Comparison of ENCODE assay signal across 1 cellular context in the genomic region with DNA sequence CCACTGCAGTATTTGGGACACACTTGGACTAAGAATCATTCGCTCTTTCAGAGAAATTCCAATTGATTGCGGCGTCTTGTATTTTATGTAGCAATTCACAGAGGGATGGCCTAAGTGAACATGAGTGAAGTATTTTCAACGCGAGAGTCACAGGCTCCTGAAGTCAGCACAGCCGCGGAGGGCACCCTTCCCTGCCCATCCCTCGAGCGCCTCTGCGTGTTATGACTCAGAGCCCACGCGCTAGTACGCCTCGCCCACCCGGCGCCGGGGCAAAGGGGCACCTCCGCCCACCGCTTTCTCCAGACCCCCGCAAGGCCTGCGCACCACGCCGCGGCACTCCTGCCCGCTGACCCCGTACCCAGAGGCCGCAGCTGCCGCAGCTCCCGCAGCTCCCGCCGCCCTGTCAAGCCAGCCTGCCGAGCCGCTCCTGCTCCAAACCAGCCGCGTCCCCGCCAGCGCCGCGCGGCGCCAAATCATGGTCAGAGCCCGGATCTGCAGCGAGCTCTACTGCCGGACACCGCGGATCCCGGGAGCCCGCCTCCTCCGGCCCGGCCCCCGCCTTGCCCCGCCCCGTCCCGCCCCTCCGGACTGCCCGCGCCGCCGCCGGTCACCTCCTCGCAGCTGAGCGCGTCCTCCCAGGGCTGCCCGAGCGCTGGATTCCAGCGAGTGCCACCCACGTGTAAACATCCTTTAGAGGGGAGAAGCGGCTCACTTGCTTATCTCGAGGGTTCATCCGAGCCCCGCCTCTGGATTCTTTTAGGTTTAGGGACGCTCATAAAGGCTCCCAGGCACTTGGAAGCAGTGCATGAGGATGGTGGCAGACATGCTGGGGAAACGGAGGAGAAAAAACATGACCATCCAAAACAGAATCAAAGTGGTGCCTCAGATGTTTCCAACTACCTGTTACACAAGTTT.
TF ChIP-seq lines count a peak whose summit lies in the region.

A gene with protein sequence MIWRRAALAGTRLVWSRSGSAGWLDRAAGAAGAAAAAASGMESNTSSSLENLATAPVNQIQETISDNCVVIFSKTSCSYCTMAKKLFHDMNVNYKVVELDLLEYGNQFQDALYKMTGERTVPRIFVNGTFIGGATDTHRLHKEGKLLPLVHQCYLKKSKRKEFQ (minus strand): TSS at position 509 of the 915 bp plus-strand sequence. CDS start 32 bp downstream, at position 477.

TF ChIP-seq in HepG2, 621 proteins besides CTCF, POLR2A, EP300 and RAD21 (continued from another document and continues in another):
- TF ChIP-seq, protein P1, sequence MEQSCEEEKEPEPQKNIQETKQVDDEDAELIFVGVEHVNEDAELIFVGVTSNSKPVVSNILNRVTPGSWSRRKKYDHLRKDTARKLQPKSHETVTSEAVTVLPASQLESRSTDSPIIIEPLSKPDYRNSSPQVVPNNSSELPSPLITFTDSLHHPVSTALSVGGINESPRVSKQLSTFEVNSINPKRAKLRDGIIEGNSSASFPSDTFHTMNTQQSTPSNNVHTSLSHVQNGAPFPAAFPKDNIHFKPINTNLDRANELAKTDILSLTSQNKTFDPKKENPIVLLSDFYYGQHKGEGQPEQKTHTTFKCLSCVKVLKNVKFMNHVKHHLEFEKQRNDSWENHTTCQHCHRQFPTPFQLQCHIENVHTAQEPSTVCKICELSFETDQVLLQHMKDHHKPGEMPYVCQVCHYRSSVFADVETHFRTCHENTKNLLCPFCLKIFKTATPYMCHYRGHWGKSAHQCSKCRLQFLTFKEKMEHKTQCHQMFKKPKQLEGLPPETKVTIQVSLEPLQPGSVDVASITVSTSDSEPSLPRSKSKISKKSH (CRISPR knock-in tag; IDR thresholded peaks at IDR 0.05; ENCODE audit: borderline replicate concordance), result no peak; the same call in 1 of the 2 replicates
- TF ChIP-seq, protein P2, sequence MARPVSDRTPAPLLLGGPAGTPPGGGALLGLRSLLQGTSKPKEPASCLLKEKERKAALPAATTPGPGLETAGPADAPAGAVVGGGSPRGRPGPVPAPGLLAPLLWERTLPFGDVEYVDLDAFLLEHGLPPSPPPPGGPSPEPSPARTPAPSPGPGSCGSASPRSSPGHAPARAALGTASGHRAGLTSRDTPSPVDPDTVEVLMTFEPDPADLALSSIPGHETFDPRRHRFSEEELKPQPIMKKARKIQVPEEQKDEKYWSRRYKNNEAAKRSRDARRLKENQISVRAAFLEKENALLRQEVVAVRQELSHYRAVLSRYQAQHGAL (CRISPR knock-in tag; IDR thresholded peaks at IDR 0.05; ENCODE audit: not compliant biosample characterization), result no peak
- no peak for TF ChIP-seq NCOA1 (CRISPR knock-in tag; IDR thresholded peaks at IDR 0.05)
- no peak for TF ChIP-seq RARG (CRISPR knock-in tag; IDR thresholded peaks at IDR 0.05; ENCODE audit: low read depth)
- TF ChIP-seq HCFC1 (IDR thresholded peaks at IDR 0.05; ENCODE audit: low read depth, low read length), result no peak
- no peak for TF ChIP-seq ATAD3A (CRISPR knock-in tag; IDR thresholded peaks at IDR 0.05)
- TF ChIP-seq HNRNPLL (IDR thresholded peaks at IDR 0.05; ENCODE audit: low read depth, low read length, poor library complexity, severe bottlenecking), result peak; percentile 84
- TF ChIP-seq ELF3 (CRISPR knock-in tag; IDR thresholded peaks at IDR 0.05), result peak; percentile 57; the same call in 1 of the 2 replicates
- peak; percentile 23; the same call in 1 of the 2 replicates for TF ChIP-seq GATA4 (IDR thresholded peaks at IDR 0.05; ENCODE audit: borderline replicate concordance, low read depth)
- TF ChIP-seq ZNF782 (CRISPR knock-in tag; IDR thresholded peaks at IDR 0.05; ENCODE audit: borderline replicate concordance), result no peak
- no peak for TF ChIP-seq ZNF720 (CRISPR knock-in tag; IDR thresholded peaks at IDR 0.05)
- TF ChIP-seq, protein P3, sequence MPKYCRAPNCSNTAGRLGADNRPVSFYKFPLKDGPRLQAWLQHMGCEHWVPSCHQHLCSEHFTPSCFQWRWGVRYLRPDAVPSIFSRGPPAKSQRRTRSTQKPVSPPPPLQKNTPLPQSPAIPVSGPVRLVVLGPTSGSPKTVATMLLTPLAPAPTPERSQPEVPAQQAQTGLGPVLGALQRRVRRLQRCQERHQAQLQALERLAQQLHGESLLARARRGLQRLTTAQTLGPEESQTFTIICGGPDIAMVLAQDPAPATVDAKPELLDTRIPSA (CRISPR knock-in tag; IDR thresholded peaks at IDR 0.05; ENCODE audit: borderline replicate concordance), result no peak
- no peak for TF ChIP-seq NFIC (IDR thresholded peaks at IDR 0.05; ENCODE audit: low read length)
- TF ChIP-seq ZC3H4 (CRISPR knock-in tag; IDR thresholded peaks at IDR 0.05; ENCODE audit: borderline replicate concordance), result no peak
- no peak; the same call in 1 of the 2 replicates for TF ChIP-seq ZNF556 (CRISPR knock-in tag; IDR thresholded peaks at IDR 0.05; ENCODE audit: borderline replicate concordance)
- peak; percentile 69; the same call in 1 of the 2 replicates for TF ChIP-seq ZNF501 (CRISPR knock-in tag; IDR thresholded peaks at IDR 0.05)
- no peak for TF ChIP-seq ZFP36 (IDR thresholded peaks at IDR 0.05; ENCODE audit: borderline replicate concordance, low read depth, low read length, partially characterized antibody)
- peak; percentile 52; the same call in 1 of the 2 replicates for TF ChIP-seq PPARG (CRISPR knock-in tag; conservative IDR thresholded peaks at IDR 0.05)
- TF ChIP-seq ZNF232 (CRISPR knock-in tag; IDR thresholded peaks at IDR 0.05; ENCODE audit: borderline replicate concordance), result no peak
- TF ChIP-seq SMAD1 (CRISPR knock-in tag; IDR thresholded peaks at IDR 0.05; ENCODE audit: borderline replicate concordance, low read depth), result peak; percentile 73; the same call in 1 of the 2 replicates
- no peak for TF ChIP-seq CBX2 (IDR thresholded peaks at IDR 0.05; ENCODE audit: low read depth, low read length)
- TF ChIP-seq CBX2 (CRISPR knock-in tag; IDR thresholded peaks at IDR 0.05; ENCODE audit: low read depth), result no peak
- no peak for TF ChIP-seq TBP (CRISPR knock-in tag; IDR thresholded peaks at IDR 0.05)
- 0 out of 2 replicates have a peak, but pooled peaks have one; percentile 56 for TF ChIP-seq ZNF235 (CRISPR knock-in tag; IDR thresholded peaks at IDR 0.05; ENCODE audit: borderline replicate concordance)
- TF ChIP-seq BHLHE40 (IDR thresholded peaks at IDR 0.05; ENCODE audit: low read length), result no peak
- no peak for TF ChIP-seq ZMYM2 (CRISPR knock-in tag; IDR thresholded peaks at IDR 0.05)
- TF ChIP-seq ZNF780A (CRISPR knock-in tag; IDR thresholded peaks at IDR 0.05), result no peak
- TF ChIP-seq, protein P4, sequence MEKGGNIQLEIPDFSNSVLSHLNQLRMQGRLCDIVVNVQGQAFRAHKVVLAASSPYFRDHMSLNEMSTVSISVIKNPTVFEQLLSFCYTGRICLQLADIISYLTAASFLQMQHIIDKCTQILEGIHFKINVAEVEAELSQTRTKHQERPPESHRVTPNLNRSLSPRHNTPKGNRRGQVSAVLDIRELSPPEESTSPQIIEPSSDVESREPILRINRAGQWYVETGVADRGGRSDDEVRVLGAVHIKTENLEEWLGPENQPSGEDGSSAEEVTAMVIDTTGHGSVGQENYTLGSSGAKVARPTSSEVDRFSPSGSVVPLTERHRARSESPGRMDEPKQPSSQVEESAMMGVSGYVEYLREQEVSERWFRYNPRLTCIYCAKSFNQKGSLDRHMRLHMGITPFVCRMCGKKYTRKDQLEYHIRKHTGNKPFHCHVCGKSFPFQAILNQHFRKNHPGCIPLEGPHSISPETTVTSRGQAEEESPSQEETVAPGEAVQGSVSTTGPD (CRISPR knock-in tag; IDR thresholded peaks at IDR 0.05), result no peak
- TF ChIP-seq ZSCAN12 (CRISPR knock-in tag; IDR thresholded peaks at IDR 0.05), result no peak
- TF ChIP-seq HMG20A (CRISPR knock-in tag; IDR thresholded peaks at IDR 0.05; ENCODE audit: borderline replicate concordance), result no peak
- TF ChIP-seq, protein P5, sequence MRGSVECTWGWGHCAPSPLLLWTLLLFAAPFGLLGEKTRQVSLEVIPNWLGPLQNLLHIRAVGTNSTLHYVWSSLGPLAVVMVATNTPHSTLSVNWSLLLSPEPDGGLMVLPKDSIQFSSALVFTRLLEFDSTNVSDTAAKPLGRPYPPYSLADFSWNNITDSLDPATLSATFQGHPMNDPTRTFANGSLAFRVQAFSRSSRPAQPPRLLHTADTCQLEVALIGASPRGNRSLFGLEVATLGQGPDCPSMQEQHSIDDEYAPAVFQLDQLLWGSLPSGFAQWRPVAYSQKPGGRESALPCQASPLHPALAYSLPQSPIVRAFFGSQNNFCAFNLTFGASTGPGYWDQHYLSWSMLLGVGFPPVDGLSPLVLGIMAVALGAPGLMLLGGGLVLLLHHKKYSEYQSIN (CRISPR knock-in tag; IDR thresholded peaks at IDR 0.05; ENCODE audit: borderline replicate concordance), result no peak
- TF ChIP-seq GLI4 (CRISPR knock-in tag; IDR thresholded peaks at IDR 0.05; ENCODE audit: borderline replicate concordance), result peak; percentile 94; the same call in 1 of the 2 replicates
- peak; percentile 42; the same call in 1 of the 2 replicates for TF ChIP-seq KDM5A (IDR thresholded peaks at IDR 0.05; ENCODE audit: borderline replicate concordance, low read length)
- no peak for TF ChIP-seq FOXJ3 (CRISPR knock-in tag; IDR thresholded peaks at IDR 0.05; ENCODE audit: borderline replicate concordance)
- TF ChIP-seq, protein P6, sequence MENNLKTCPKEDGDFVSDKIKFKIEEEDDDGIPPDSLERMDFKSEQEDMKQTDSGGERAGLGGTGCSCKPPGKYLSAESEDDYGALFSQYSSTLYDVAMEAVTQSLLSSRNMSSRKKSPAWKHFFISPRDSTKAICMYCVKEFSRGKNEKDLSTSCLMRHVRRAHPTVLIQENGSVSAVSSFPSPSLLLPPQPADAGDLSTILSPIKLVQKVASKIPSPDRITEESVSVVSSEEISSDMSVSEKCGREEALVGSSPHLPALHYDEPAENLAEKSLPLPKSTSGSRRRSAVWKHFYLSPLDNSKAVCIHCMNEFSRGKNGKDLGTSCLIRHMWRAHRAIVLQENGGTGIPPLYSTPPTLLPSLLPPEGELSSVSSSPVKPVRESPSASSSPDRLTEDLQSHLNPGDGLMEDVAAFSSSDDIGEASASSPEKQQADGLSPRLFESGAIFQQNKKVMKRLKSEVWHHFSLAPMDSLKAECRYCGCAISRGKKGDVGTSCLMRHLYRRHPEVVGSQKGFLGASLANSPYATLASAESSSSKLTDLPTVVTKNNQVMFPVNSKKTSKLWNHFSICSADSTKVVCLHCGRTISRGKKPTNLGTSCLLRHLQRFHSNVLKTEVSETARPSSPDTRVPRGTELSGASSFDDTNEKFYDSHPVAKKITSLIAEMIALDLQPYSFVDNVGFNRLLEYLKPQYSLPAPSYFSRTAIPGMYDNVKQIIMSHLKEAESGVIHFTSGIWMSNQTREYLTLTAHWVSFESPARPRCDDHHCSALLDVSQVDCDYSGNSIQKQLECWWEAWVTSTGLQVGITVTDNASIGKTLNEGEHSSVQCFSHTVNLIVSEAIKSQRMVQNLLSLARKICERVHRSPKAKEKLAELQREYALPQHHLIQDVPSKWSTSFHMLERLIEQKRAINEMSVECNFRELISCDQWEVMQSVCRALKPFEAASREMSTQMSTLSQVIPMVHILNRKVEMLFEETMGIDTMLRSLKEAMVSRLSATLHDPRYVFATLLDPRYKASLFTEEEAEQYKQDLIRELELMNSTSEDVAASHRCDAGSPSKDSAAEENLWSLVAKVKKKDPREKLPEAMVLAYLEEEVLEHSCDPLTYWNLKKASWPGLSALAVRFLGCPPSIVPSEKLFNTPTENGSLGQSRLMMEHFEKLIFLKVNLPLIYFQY (CRISPR knock-in tag; IDR thresholded peaks at IDR 0.05; ENCODE audit: borderline replicate concordance), result no peak
- TF ChIP-seq, protein P7, sequence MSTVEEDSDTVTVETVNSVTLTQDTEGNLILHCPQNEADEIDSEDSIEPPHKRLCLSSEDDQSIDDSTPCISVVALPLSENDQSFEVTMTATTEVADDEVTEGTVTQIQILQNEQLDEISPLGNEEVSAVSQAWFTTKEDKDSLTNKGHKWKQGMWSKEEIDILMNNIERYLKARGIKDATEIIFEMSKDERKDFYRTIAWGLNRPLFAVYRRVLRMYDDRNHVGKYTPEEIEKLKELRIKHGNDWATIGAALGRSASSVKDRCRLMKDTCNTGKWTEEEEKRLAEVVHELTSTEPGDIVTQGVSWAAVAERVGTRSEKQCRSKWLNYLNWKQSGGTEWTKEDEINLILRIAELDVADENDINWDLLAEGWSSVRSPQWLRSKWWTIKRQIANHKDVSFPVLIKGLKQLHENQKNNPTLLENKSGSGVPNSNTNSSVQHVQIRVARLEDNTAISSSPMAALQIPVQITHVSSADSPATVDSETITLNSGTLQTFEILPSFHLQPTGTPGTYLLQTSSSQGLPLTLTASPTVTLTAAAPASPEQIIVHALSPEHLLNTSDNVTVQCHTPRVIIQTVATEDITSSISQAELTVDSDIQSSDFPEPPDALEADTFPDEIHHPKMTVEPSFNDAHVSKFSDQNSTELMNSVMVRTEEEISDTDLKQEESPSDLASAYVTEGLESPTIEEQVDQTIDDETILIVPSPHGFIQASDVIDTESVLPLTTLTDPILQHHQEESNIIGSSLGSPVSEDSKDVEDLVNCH (CRISPR knock-in tag; IDR thresholded peaks at IDR 0.05), result no peak
- TF ChIP-seq SP4 (CRISPR knock-in tag; IDR thresholded peaks at IDR 0.05), result peak; percentile 89
- no peak for TF ChIP-seq CENPT (CRISPR knock-in tag; IDR thresholded peaks at IDR 0.05; ENCODE audit: low read depth)
- no peak for TF ChIP-seq ZFP62 (CRISPR knock-in tag; IDR thresholded peaks at IDR 0.05)
- TF ChIP-seq, protein P8, sequence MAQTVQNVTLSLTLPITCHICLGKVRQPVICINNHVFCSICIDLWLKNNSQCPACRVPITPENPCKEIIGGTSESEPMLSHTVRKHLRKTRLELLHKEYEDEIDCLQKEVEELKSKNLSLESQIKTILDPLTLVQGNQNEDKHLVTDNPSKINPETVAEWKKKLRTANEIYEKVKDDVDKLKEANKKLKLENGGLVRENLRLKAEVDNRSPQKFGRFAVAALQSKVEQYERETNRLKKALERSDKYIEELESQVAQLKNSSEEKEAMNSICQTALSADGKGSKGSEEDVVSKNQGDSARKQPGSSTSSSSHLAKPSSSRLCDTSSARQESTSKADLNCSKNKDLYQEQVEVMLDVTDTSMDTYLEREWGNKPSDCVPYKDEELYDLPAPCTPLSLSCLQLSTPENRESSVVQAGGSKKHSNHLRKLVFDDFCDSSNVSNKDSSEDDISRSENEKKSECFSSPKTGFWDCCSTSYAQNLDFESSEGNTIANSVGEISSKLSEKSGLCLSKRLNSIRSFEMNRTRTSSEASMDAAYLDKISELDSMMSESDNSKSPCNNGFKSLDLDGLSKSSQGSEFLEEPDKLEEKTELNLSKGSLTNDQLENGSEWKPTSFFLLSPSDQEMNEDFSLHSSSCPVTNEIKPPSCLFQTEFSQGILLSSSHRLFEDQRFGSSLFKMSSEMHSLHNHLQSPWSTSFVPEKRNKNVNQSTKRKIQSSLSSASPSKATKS (CRISPR knock-in tag; IDR thresholded peaks at IDR 0.05), result no peak
- TF ChIP-seq, protein P9, sequence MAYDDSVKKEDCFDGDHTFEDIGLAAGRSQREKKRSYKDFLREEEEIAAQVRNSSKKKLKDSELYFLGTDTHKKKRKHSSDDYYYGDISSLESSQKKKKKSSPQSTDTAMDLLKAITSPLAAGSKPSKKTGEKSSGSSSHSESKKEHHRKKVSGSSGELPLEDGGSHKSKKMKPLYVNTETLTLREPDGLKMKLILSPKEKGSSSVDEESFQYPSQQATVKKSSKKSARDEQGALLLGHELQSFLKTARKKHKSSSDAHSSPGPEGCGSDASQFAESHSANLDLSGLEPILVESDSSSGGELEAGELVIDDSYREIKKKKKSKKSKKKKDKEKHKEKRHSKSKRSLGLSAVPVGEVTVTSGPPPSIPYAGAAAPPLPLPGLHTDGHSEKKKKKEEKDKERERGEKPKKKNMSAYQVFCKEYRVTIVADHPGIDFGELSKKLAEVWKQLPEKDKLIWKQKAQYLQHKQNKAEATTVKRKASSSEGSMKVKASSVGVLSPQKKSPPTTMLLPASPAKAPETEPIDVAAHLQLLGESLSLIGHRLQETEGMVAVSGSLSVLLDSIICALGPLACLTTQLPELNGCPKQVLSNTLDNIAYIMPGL (CRISPR knock-in tag; IDR thresholded peaks at IDR 0.05; ENCODE audit: borderline replicate concordance in 1 of 2, low read depth in 1 of 2), result peak in 1 of 2 experiments; percentile 78; a peak in 1 of 4 replicates
